13 cellular contexts compared by ENCODE assay signal in the genomic region with DNA sequence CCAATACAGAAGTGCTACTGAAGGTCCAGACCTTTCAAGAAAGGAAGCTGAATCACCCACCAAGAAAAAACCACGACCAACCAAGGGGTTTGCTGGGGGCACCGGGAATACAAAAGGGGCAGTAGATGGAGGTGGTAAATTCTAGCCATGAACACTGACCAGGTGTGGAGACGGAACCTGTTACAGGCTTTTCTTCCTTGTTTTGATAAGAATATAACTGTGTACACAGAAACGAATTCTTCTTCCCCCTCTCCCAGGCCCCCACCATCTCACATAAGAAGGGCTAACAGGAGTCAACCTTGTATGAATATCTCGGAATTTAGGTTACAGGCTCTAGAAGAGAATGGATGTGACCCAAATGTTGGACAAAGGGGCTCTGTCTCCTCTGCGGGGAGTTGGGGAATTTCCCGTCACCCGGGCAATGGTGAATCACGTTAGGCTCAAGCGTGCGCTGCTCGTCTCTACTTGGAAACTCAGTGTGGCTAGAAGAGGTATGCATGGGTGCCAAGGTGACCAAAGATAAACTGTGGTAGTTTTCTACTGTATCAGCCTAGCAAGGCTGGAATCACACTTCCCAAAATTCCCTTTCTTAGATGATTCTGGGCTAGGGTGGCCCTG.
DNase-seq lines count a peak whose midpoint lies in the region; ATAC-seq, FAIRE-seq and TF ChIP-seq lines count a peak whose summit lies in the region.
"Had no signal": no experiment of that assay in that cellular context is flagged by ENCODE, and none has a peak within 500 bp of the region (broad histone marks: within the 10 kb centered on the region; RNA-seq: fewer than 3 reads in every experiment).

No MANE protein-coding gene starts in this region.

- H3K36me3 ChIP-seq in bronchial epithelial cell (ENCODE audit: control insufficient read depth, insufficient read depth, low read length), result peaks cover 20% of the 10 kb centered on the region
- H3K36me3 ChIP-seq: transverse colon had no signal

- no peaks in the 10 kb centered on the region for H3K27me3 Mint-ChIP-seq in activated CD4-positive, alpha-beta T cell treated with anti-CD3 and anti-CD28 coated beads for 36 hours
- no peaks in the 10 kb centered on the region for H3K27me3 Mint-ChIP-seq in naive thymus-derived CD8-positive, alpha-beta T cell

- DNase-seq in activated CD4-positive, alpha-beta T cell treated with anti-CD3 and anti-CD28 coated beads for 36 hours, result peak; percentile 60
- no peak for DNase-seq in activated CD4-positive, alpha-beta T cell treated with anti-CD3 and anti-CD28 coated beads, Interleukin-2, amount 50 U/mL, for 1 hour
- DNase-seq in NCI-H226 (peak; percentile 37), bronchial epithelial cell (ENCODE audit: low read depth) (peak; percentile 75), NCI-H2029 treated with DMSO at 0.1 percent for 48 hours (lab: John Stamatoyannopoulos, UW) (no peak)
- DNase-seq in naive thymus-derived CD8-positive, alpha-beta T cell, result no peak
- DNase-seq in central memory CD4-positive, alpha-beta T cell, result no peak
- DNase-seq: NCI-H1092, NCI-H524, transverse colon had no signal

- CTCF ChIA-PET in activated CD4-positive, alpha-beta T cell treated with anti-CD3 and anti-CD28 coated beads for 36 hours (lab: Charles Lee), result no interaction called here

- no peak for FAIRE-seq in bronchial epithelial cell (lab: Jason Lieb, UNC)
- FAIRE-seq: A204.1 had no signal

- no peak for ATAC-seq in activated CD4-positive, alpha-beta T cell treated with anti-CD3 and anti-CD28 coated beads for 36 hours
- no peak for ATAC-seq in naive thymus-derived CD8-positive, alpha-beta T cell
- ATAC-seq in GM21447 (IDR thresholded peaks at IDR 0.05; ENCODE audit: unreplicated experiment), result no peak

- peaks cover 82% of the 10 kb centered on the region for H3K4me1 Mint-ChIP-seq in activated CD4-positive, alpha-beta T cell treated with anti-CD3 and anti-CD28 coated beads for 36 hours
- peaks cover 40 to 85% (median 49%) of the 10 kb centered on the region in 4 donors for H3K4me1 Mint-ChIP-seq in naive thymus-derived CD8-positive, alpha-beta T cell

- no peak overlapping the region for H3K27ac Mint-ChIP-seq in activated CD4-positive, alpha-beta T cell treated with anti-CD3 and anti-CD28 coated beads for 36 hours
- H3K27ac Mint-ChIP-seq in naive thymus-derived CD8-positive, alpha-beta T cell, result peak overlapping the region in 7 of 10 donors; percentile 43 to 66 (median 62)

- H3K27me3 ChIP-seq in bronchial epithelial cell (ENCODE audit: control insufficient read depth, insufficient read depth, low read length), result no peaks in the 10 kb centered on the region
- H3K27me3 ChIP-seq: heart left ventricle, transverse colon had no signal

- H3K36me3 Mint-ChIP-seq in activated CD4-positive, alpha-beta T cell treated with anti-CD3 and anti-CD28 coated beads for 36 hours (ENCODE audit: low read depth), result peaks cover 20% of the 10 kb centered on the region
- H3K36me3 Mint-ChIP-seq in naive thymus-derived CD8-positive, alpha-beta T cell, result peaks cover 0 to 7% (median 3%) of the 10 kb centered on the region in 3 donors

- TF ChIP-seq CTCF in bronchial epithelial cell (IDR thresholded peaks at IDR 0.05; ENCODE audit: insufficient read depth, low read length, severe bottlenecking), result no peak

- H3K4me3 Mint-ChIP-seq in activated CD4-positive, alpha-beta T cell treated with anti-CD3 and anti-CD28 coated beads for 36 hours, result no peak overlapping the region
- peak overlapping the region in 1 of 10 donors; percentile 11 for H3K4me3 Mint-ChIP-seq in naive thymus-derived CD8-positive, alpha-beta T cell

- POLR2A ChIA-PET in activated CD4-positive, alpha-beta T cell treated with anti-CD3 and anti-CD28 coated beads for 36 hours (lab: Charles Lee), result no interaction called here
- POLR2A ChIA-PET in naive thymus-derived CD8-positive, alpha-beta T cell (lab: Charles Lee), result interaction anchor here (0.6 kb wide), 1 partner anchor 80 kb away, joined by 3 read pairs; no protein-coding TSS in a partner anchor

- no peaks in the 10 kb centered on the region for H3K9me3 Mint-ChIP-seq in activated CD4-positive, alpha-beta T cell treated with anti-CD3 and anti-CD28 coated beads for 36 hours (ENCODE audit: low read depth)
- H3K9me3 Mint-ChIP-seq in naive thymus-derived CD8-positive, alpha-beta T cell, result no peaks in the 10 kb centered on the region

- no peak overlapping the region for H3K4me3 ChIP-seq in bronchial epithelial cell (ENCODE audit: low read depth, low read length)
- H3K4me3 ChIP-seq: heart left ventricle, transverse colon had no signal

- intact Hi-C loops in activated CD4-positive, alpha-beta T cell treated with anti-CD3 and anti-CD28 coated beads for 36 hours (cut with DNase I, micrococcal nuclease), result loop anchor here in 1 of 2 experiments (10.0 kb wide), 1 partner anchor 572 kb away; no protein-coding TSS in a partner anchor

Comparison
In these comparisons a context has a peak if more than half of its experiments do, and no peak if none do; other contexts are left out.
1. DNase-seq: peak in activated CD4-positive, alpha-beta T cell treated with anti-CD3 and anti-CD28 coated beads for 36 hours (single experiment), NCI-H226 (single experiment) and bronchial epithelial cell (single experiment); none in activated CD4-positive, alpha-beta T cell treated with anti-CD3 and anti-CD28 coated beads, Interleukin-2, amount 50 U/mL, for 1 hour (single experiment), naive thymus-derived CD8-positive, alpha-beta T cell (0 of 10), NCI-H2029 treated with DMSO at 0.1 percent for 48 hours (single experiment) and central memory CD4-positive, alpha-beta T cell (single experiment).